8 cellular contexts compared by ENCODE assay signal in the genomic region with DNA sequence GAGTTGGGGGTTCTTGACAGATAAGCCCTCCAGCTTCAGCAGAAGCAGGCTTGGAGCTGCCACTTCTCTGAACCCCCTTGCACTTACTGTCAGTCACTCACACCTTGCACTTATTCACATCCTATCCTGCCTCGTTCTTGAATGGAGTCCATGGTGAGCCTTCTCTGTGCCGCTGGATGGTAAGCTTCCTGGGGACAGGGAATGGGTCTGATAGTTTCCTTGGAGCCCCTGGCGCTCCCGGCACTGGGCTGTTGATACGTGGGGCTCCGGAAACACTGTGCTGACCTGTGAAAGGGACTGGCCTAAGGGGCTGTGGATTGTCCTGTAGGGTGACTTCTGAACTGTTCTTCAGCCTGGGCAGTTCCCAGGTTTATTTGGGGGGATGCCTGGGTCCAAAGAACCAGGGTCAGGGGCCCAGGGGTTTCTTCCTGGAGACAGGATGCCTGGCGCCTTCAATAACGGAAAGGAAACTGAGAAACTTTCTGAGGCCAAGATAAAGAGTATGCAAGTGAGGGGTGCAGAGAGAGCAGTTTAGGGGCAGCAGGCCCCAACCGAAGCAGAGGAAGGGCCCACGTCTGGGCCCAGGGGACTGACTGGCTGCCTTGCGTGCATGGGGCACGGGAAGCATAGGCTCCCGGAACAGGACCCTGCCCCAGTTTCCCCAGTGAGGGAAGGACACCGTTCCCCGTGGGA. TPM values are rescaled to one million over a fixed set of nuclear protein-coding genes. Genes with fewer than 3 reads are reported as not detected.
DNase-seq lines count a peak whose midpoint lies in the region; ATAC-seq, FAIRE-seq and TF ChIP-seq lines count a peak whose summit lies in the region.

No MANE protein-coding gene starts in this region.

- peak; percentile 54 for FAIRE-seq in GM12891 (lab: Jason Lieb, UNC)

- H3K79me2 ChIP-seq in GM23248 (ENCODE audit: insufficient read depth): peaks cover 78% of the 10 kb centered on the region

- H3K27me3 Mint-ChIP-seq in natural killer cell (ENCODE audit: low read depth in 2 of 2): no peaks in the 10 kb centered on the region

- H3K9me3 ChIP-seq in GM23248 (ENCODE audit: low read depth) (no peaks in the 10 kb centered on the region), colonic mucosa (no peaks in the 10 kb centered on the region)

- intact Hi-C loops in colonic mucosa (cut with DNase I): loop anchor here (5.0 kb wide), 1 partner anchor 42 kb away; no protein-coding TSS in a partner anchor
- intact Hi-C loops in natural killer cell (cut with micrococcal nuclease): no loop called here

- H3K36me3 ChIP-seq in GM23248 (ENCODE audit: low read depth): no peaks in the 10 kb centered on the region
- H3K36me3 ChIP-seq in colonic mucosa: no peaks in the 10 kb centered on the region

- DNase-seq in GM12891 (ENCODE audit: insufficient read length, low spot score) (no peak), GM23248 (peak; percentile 31), NCI-H69 (lab: John Stamatoyannopoulos, UW) (peak; percentile 26), colonic mucosa (no peak), natural killer cell (no peak), NCI-H510A treated with DMSO at 0.1 percent for 48 hours (lab: John Stamatoyannopoulos, UW) (no peak), dedifferentiated amniotic fluid mesenchymal stem cell (ENCODE audit: extremely low spot score) (no peak)
- DNase-seq in effector CD4-positive, alpha-beta T cell: no peak

- peaks cover 63% of the 10 kb centered on the region for H3K4me1 ChIP-seq in GM23248 (ENCODE audit: insufficient read depth)
- peaks cover 6% of the 10 kb centered on the region for H3K4me1 ChIP-seq in colonic mucosa

- H3K9me2 ChIP-seq in GM23248 (ENCODE audit: insufficient read depth): no peaks in the 10 kb centered on the region

- H3K27ac Mint-ChIP-seq in natural killer cell: peak overlapping the region; percentile 91 to 96

- H4K20me1 ChIP-seq in GM23248 (ENCODE audit: insufficient read depth): no peaks in the 10 kb centered on the region

- H3K27ac ChIP-seq in GM23248 (peak overlapping the region; percentile 95), colonic mucosa (peak overlapping the region; percentile 68)

- H3K4me1 Mint-ChIP-seq in natural killer cell: peaks cover 48 to 83% of the 10 kb centered on the region in 2 donors

- peak overlapping the region; percentile 85 for H3K4me2 ChIP-seq in GM23248 (ENCODE audit: unreplicated experiment)

- no peaks in the 10 kb centered on the region for H3K9me3 Mint-ChIP-seq in natural killer cell

- TF ChIP-seq CTCF in colonic mucosa (IDR thresholded peaks at IDR 0.05): no peak
- TF ChIP-seq CTCF in natural killer cell (IDR thresholded peaks at IDR 0.05): no peak

- in situ Hi-C loops in GM23248 (cut with MboI): no loop called here

- no peaks in the 10 kb centered on the region for H3K36me3 Mint-ChIP-seq in natural killer cell

- H3K9ac ChIP-seq in GM23248 (peak overlapping the region; percentile 89), colonic mucosa (ENCODE audit: low read depth in 2 of 2, low read length in 2 of 2) (peak overlapping the region; percentile 68 to 93)

- H2AFZ ChIP-seq in GM23248: peak overlapping the region; percentile 69

- TF ChIP-seq POLR2A in GM12891 (IDR thresholded peaks at IDR 0.05; ENCODE audit: low read depth, low read length): 0 out of 2 replicates have a peak, but pooled peaks have one; percentile 9

- H3F3A ChIP-seq in GM23248 (ENCODE audit: insufficient read depth): peaks cover 23% of the 10 kb centered on the region

- H3K4me3 ChIP-seq in GM23248: peak overlapping the region; percentile 80
- H3K4me3 ChIP-seq in colonic mucosa: peak overlapping the region; percentile 59

- no peaks in the 10 kb centered on the region for H3K27me3 ChIP-seq in GM23248 (replicated peaks; ENCODE audit: insufficient read depth)
- H3K27me3 ChIP-seq in colonic mucosa: no peaks in the 10 kb centered on the region

- H3K4me3 Mint-ChIP-seq in natural killer cell: peak overlapping the region; percentile 96

- WGBS in GM23248 (ENCODE audit: low coverage in 1 of 2, low lambda C conversion rate in 2 of 2, missing lambda C conversion rate in 2 of 2), 2 experiments: 14 to 15% methylated on average over 15 of the region's 15 CpGs

- peak; percentile 10 to 20 (median 11) for ATAC-seq in natural killer cell

TF ChIP-seq in GM12891, 5 proteins besides CTCF, POLR2A, EP300 and RAD21:
- TF ChIP-seq PAX5 (IDR thresholded peaks at IDR 0.05; ENCODE audit: insufficient read depth, low read length, severe bottlenecking) (no peak), TAF1 (IDR thresholded peaks at IDR 0.05; ENCODE audit: low read depth, low read length) (peak; percentile 30), POLR2AphosphoS5 (IDR thresholded peaks at IDR 0.05; ENCODE audit: low read depth, low read length) (0 out of 2 replicates have a peak, but pooled peaks have one; percentile 29)

RNA-seq across cellular contexts. Expression of a gene that starts 0.7 kb away (rescaled TPM):
- polyA plus RNA-seq in GM12891 (2012; ENCODE audit: low read depth, missing spikeins): 3.5 TPM
- total RNA-seq in GM23248 (2014; rRNA removed; shearing (Covaris generic)): 26.7 and 53.3 TPM in 2 replicates
- polyA plus RNA-seq in GM23248 (2016; fragmentation: Nextera tagmentation; extraction: Ambion mirVana): 27.3 and 30.5 TPM in 2 replicates
- total RNA-seq in colonic mucosa (100 to 1,000 TPM; 123 to 304 TPM), natural killer cell (10 to 100 TPM; 43.3 to 57.6 (median 47.3) TPM)

RNA-seq across cellular contexts. Expression of a gene that starts 50.9 kb away (rescaled TPM):
- polyA plus RNA-seq in GM12891 (2012; ENCODE audit: low read depth, missing spikeins): 45.3 TPM
- total RNA-seq in GM23248 (2014; rRNA removed; shearing (Covaris generic)): 12.1 and 12.4 TPM in 2 replicates
- polyA plus RNA-seq in GM23248 (2016; fragmentation: Nextera tagmentation; extraction: Ambion mirVana): 26.1 and 30.1 TPM in 2 replicates
- total RNA-seq in colonic mucosa (10 to 100 TPM; 17.2 to 31.1 TPM), natural killer cell (10 to 100 TPM; 20.1 to 25.8 (median 23.1) TPM)

Comparison
In these comparisons a context has a peak if more than half of its experiments do, and no peak if none do; other contexts are left out.
1. DNase-seq: peak in GM23248 (single experiment) and NCI-H69 (single experiment); none in GM12891 (single experiment), colonic mucosa (single experiment), natural killer cell (single experiment), NCI-H510A treated with DMSO at 0.1 percent for 48 hours (single experiment), effector CD4-positive, alpha-beta T cell (single experiment) and dedifferentiated amniotic fluid mesenchymal stem cell (single experiment).